Comparison of ENCODE assay signal across 22 cellular contexts in the genomic region with DNA sequence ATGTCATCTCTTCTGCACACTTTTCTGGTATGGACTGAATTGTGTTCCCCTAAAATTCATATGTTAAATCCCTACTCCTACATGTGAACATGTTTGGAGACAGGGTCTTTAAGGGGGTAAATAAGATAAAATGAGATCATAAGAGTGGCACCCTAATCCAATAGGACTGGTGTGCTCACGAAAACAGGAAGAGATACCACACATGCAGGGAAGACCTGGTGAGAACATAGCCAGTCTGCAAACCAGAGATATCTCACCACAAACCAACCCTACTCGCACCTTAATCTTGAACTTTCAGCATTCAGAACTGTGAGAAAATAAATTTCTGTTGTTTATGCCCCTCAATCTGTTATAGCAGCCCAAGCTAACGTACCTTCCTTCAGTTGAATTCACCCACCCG. TPM values are rescaled to one million over a fixed set of nuclear protein-coding genes. Genes with fewer than 3 reads are reported as not detected.
"Had no signal": no experiment of that assay in that cellular context is flagged by ENCODE, and none has a peak within 500 bp of the region (broad histone marks: within the 10 kb centered on the region; RNA-seq: fewer than 3 reads in every experiment).

No MANE protein-coding gene starts in this region.

- H3K4me1 ChIP-seq: foreskin keratinocyte, neural progenitor cell, right atrium auricular region, sigmoid colon, suprapubic skin, thyroid gland had no signal

- H3K9me3 ChIP-seq: ovary, right atrium auricular region, sigmoid colon, suprapubic skin, thyroid gland had no signal

- DNase-seq: dermis blood vessel endothelial cell; endodermal cell; erythroblast; foreskin keratinocyte; left colon; left ventricle myocardium superior; mesenchymal stem cell; midbrain; nucleus accumbens; ovary; sigmoid colon; stimulated activated CD4-positive, alpha-beta T cell treated with anti-CD3 and anti-CD28 coated beads, Interleukin-2, amount 100 ng/mL, for 24 hours; stimulated activated CD4-positive, alpha-beta T cell treated with anti-CD3 and anti-CD28 coated beads, Interleukin-4, amount 100 ng/mL, for 4 hours; stimulated activated naive CD4-positive, alpha-beta T cell; thyroid gland had no signal

- H3K4me3 ChIP-seq: hepatocyte, lung, neural progenitor cell, ovary, right atrium auricular region, sigmoid colon, skin epidermis, suprapubic skin, thyroid gland had no signal

- H3K36me3 ChIP-seq: neural progenitor cell, ovary, right atrium auricular region, sigmoid colon, suprapubic skin, thyroid gland had no signal

- H3K27ac ChIP-seq: foreskin keratinocyte, hepatocyte, neural progenitor cell, ovary, right atrium auricular region, sigmoid colon, skin epidermis, suprapubic skin, thyroid gland had no signal

- H2AFZ ChIP-seq: hepatocyte, neural progenitor cell had no signal

- H3K9ac ChIP-seq: neural progenitor cell had no signal

- H3K79me2 ChIP-seq: hepatocyte had no signal

- H3K4me2 ChIP-seq: hepatocyte, neural progenitor cell had no signal

- H3K27me3 ChIP-seq: foreskin keratinocyte, hepatocyte, neural progenitor cell, ovary, right atrium auricular region, sigmoid colon, suprapubic skin, thyroid gland had no signal

- ATAC-seq: foreskin keratinocyte; left colon; left ventricle myocardium superior; natural killer cell treated with Interleukin-12 subunit alpha and Interleukin-12 subunit beta and Interleukin-15 and Interleukin-18, amount 100 ng/mL, for 72 hours had no signal

RNA-seq across cellular contexts. Expression of a gene that starts 51.8 kb away (rescaled TPM):
- total RNA-seq: dermis blood vessel endothelial cell, left ventricle myocardium superior had no signal
